ENCODE assay signal across 8 cellular contexts in the genomic region with DNA sequence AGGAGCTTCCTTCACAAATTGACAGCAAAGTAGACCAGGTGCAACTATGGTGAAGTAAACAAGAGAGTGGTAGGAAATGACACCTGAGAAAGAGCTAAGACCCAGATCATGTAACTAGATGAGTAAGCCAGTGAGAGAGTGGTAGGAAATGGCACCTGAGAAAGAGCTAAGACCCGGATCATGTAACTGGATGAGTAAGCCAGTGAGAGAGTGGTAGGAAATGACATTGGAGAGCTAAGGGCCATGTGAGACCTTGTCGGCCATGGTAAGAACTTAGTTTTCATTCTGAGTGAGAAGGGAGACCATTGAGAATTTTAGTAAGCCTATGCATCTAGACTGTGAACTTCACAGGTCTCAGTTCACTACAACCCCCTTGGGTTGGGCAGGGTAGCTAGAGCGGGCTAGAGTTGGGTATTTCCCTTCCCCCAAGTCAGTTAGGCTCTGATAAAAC. TPM values are rescaled to one million over a fixed set of nuclear protein-coding genes. Genes with fewer than 3 reads are reported as not detected.
DNase-seq lines count a peak whose midpoint lies in the region; ATAC-seq and TF ChIP-seq lines count a peak whose summit lies in the region.

No MANE protein-coding gene starts in this region.

- BruUV-seq in MCF 10A (replicated peaks; lab: Mats Ljungman, UMichigan): no TSS peak

- TF ChIP-seq CTCF in MCF 10A (IDR thresholded peaks at IDR 0.05; ENCODE audit: unreplicated experiment) (no peak), breast epithelium (IDR thresholded peaks at IDR 0.05) (no peak), epithelial cell of esophagus (IDR thresholded peaks at IDR 0.05; ENCODE audit: insufficient read depth, low read depth, low read length, missing control alignments) (no peak), left ventricle myocardium inferior (IDR thresholded peaks at IDR 0.05; ENCODE audit: borderline replicate concordance) (no peak)

- no peak for TF ChIP-seq POLR2A in breast epithelium (IDR thresholded peaks at IDR 0.05)

- H3K27me3 ChIP-seq in breast epithelium (no peaks in the 10 kb centered on the region), left ventricle myocardium inferior (ENCODE audit: low read depth) (peaks cover 25% of the 10 kb centered on the region)

- peak; percentile 98 for ATAC-seq in HG03108 (IDR thresholded peaks at IDR 0.05; ENCODE audit: unreplicated experiment)

- H3K4me1 Mint-ChIP-seq in MCF 10A (ENCODE audit: insufficient read depth, unreplicated experiment): peaks cover 10% of the 10 kb centered on the region

- H3K4me3 ChIP-seq in breast epithelium (no peak overlapping the region), epithelial cell of esophagus (ENCODE audit: low read length) (no peak overlapping the region), left ventricle myocardium inferior (no peak overlapping the region)

- no peaks in the 10 kb centered on the region for H3K27me3 Mint-ChIP-seq in MCF 10A (ENCODE audit: insufficient read depth, unreplicated experiment)

- CTCF ChIA-PET in MCF 10A (lab: Yijun Ruan, JAX): no interaction called here

- H3K36me3 ChIP-seq in breast epithelium (no peaks in the 10 kb centered on the region), left ventricle myocardium inferior (no peaks in the 10 kb centered on the region)

- no peak overlapping the region for H3K27ac Mint-ChIP-seq in MCF 10A (ENCODE audit: low read depth, unreplicated experiment)

- H3K9me3 Mint-ChIP-seq in MCF 10A (ENCODE audit: unreplicated experiment): no peaks in the 10 kb centered on the region

- intact Hi-C loops in MCF 10A (cut with micrococcal nuclease) (no loop called here), breast epithelium (cut with DNase I; ENCODE audit: low total_unique reads) (no loop called here), left ventricle myocardium inferior (cut with micrococcal nuclease) (no loop called here)

- H3K4me1 ChIP-seq in breast epithelium (no peaks in the 10 kb centered on the region), left ventricle myocardium inferior (peaks cover 5% of the 10 kb centered on the region)

- H3K27ac ChIP-seq in breast epithelium: no peak overlapping the region
- no peak overlapping the region for H3K27ac ChIP-seq in left ventricle myocardium inferior (replicated peaks)

- H3K36me3 Mint-ChIP-seq in MCF 10A (ENCODE audit: insufficient read depth, unreplicated experiment): no peaks in the 10 kb centered on the region

- peak; percentile 59 for DNase-seq in MCF 10A (ENCODE audit: unreplicated experiment)
- no peak for DNase-seq in breast epithelium (ENCODE audit: low spot score in 2 of 2)
- peak; percentile 30 for DNase-seq in T-helper 22 cell (ENCODE audit: low read depth)
- DNase-seq in epithelial cell of esophagus (ENCODE audit: low read depth): peak; percentile 95
- DNase-seq in DMS 273 (lab: John Stamatoyannopoulos, UW; ENCODE audit: unreplicated experiment): no peak
- DNase-seq in HT-29 (ENCODE audit: low spot score): no peak
- DNase-seq in left ventricle myocardium inferior: no peak

- H3K9me3 ChIP-seq in breast epithelium (no peaks in the 10 kb centered on the region), left ventricle myocardium inferior (replicated peaks) (no peaks in the 10 kb centered on the region)

- no peak overlapping the region for H3K4me3 Mint-ChIP-seq in MCF 10A (ENCODE audit: unreplicated experiment)

- POLR2A ChIA-PET in MCF 10A (lab: Yijun Ruan, JAX): interaction anchor here (0.6 to 1.6 kb wide), 6 partner anchors 9 to 808 kb away, joined by 3 to 10 read pairs (median 4); a partner anchor contains a TSS

RNA-seq across cellular contexts. Expression of a gene that starts 5.4 kb away (rescaled TPM):
- total RNA-seq in MCF 10A (2022) (11.9 and 15.0 TPM in 2 replicates), breast epithelium (10 to 100 TPM; 26.6 to 43.2 (median 26.9) TPM), left ventricle myocardium inferior (8.7 TPM)
- 0.65 and 2.2 TPM in 2 replicates for total RNA-seq in HT-29 (2014; rRNA removed; shearing (Covaris generic))

RNA-seq across cellular contexts. Expression of a gene that starts 43.2 kb away (rescaled TPM):
- total RNA-seq in MCF 10A (2022) (27.0 and 32.5 TPM in 2 replicates), breast epithelium (10 to 100 TPM; 17.8 to 27.2 (median 25.6) TPM), left ventricle myocardium inferior (30.3 TPM)
- 24.5 and 28.1 TPM in 2 replicates for total RNA-seq in HT-29 (2014; rRNA removed; shearing (Covaris generic))

RNA-seq across cellular contexts. Expression of a gene that starts 55.5 kb away (rescaled TPM):
- total RNA-seq in MCF 10A (2022) (229 and 292 TPM in 2 replicates), breast epithelium (100 to 1,000 TPM in 2 of 3 donors, 10 to 100 TPM in 1; 96.2 to 127 (median 120) TPM), left ventricle myocardium inferior (121 TPM)
- 30.6 and 31.8 TPM in 2 replicates for total RNA-seq in HT-29 (2014; rRNA removed; shearing (Covaris generic))

Comparison
In these comparisons a context has a peak if more than half of its experiments do, and no peak if none do; other contexts are left out.
1. DNase-seq: peak in MCF 10A (single experiment), T-helper 22 cell (single experiment) and epithelial cell of esophagus (single experiment); none in breast epithelium (0 of 2), DMS 273 (single experiment), HT-29 (single experiment) and left ventricle myocardium inferior (single experiment).